2 cellular contexts compared by ENCODE assay signal in the genomic region with DNA sequence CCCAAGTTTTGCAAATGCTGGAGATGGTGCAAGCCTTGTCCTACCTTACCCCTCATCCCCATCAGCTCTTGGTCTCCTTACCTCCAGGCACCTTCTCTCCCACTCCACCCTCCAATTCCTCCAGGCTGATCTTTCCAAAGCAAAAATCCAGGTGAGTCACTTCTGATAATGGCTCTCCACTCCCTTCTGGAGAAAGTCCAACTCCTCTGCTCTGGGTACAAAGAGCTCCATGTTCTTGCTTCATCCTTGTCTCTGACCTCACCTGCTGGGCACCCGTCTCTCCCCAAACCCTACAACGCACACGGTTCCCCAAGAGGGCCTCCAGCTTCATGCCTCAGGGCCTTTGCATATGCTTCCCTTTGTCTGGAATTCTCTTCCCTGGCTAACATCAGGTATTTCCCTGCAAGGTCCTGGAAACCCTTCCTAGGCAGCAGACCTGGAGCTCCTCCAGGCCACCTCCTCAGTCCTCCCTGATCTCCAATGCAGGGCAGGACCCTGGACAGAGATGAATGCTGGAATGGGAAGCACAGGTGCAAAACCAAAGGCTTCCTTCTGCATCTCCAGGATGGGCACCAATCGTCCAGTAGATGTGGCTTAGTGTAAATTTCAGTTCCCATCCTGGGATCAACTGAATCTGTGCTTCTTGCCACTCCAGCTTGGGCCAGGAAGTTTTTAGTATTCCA.
TF ChIP-seq lines count a peak whose summit lies in the region.

No MANE protein-coding gene starts in this region.

TF ChIP-seq in SK-N-SH, 30 proteins besides CTCF, POLR2A, EP300 and RAD21:
- TF ChIP-seq REST (IDR thresholded peaks at IDR 0.05; ENCODE audit: low read depth, low read length) (peak; percentile 89), TCF12 (IDR thresholded peaks at IDR 0.05) (no peak), SIN3A (IDR thresholded peaks at IDR 0.05; ENCODE audit: borderline replicate concordance, low read depth, low read length) (no peak)
TF ChIP-seq in SK-N-SH: peak in this region for 1.

TF ChIP-seq in SK-N-SH treated with all-trans-retinoic acid at 6 μM for 48 hours, 23 proteins besides CTCF, POLR2A, EP300 and RAD21:
- TF ChIP-seq, protein P1, sequence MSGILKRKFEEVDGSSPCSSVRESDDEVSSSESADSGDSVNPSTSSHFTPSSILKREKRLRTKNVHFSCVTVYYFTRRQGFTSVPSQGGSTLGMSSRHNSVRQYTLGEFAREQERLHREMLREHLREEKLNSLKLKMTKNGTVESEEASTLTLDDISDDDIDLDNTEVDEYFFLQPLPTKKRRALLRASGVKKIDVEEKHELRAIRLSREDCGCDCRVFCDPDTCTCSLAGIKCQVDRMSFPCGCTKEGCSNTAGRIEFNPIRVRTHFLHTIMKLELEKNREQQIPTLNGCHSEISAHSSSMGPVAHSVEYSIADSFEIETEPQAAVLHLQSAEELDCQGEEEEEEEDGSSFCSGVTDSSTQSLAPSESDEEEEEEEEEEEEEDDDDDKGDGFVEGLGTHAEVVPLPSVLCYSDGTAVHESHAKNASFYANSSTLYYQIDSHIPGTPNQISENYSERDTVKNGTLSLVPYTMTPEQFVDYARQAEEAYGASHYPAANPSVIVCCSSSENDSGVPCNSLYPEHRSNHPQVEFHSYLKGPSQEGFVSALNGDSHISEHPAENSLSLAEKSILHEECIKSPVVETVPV (CRISPR knock-in tag; IDR thresholded peaks at IDR 0.05) = no peak
- TF ChIP-seq ZNF8 (CRISPR knock-in tag; IDR thresholded peaks at IDR 0.05) (no peak), ISL1 (CRISPR knock-in tag; IDR thresholded peaks at IDR 0.05) (no peak), ZNF70 (CRISPR knock-in tag; IDR thresholded peaks at IDR 0.05) (no peak), ARNTL (CRISPR knock-in tag; IDR thresholded peaks at IDR 0.05; ENCODE audit: borderline replicate concordance, low read depth) (no peak), ZFP3 (CRISPR knock-in tag; IDR thresholded peaks at IDR 0.05) (no peak), SNAI2 (CRISPR knock-in tag; IDR thresholded peaks at IDR 0.05) (no peak), TOX (CRISPR knock-in tag; IDR thresholded peaks at IDR 0.05; ENCODE audit: borderline replicate concordance) (no peak), RARB (CRISPR knock-in tag; IDR thresholded peaks at IDR 0.05) (no peak)
